20 cellular contexts compared by ENCODE assay signal in the genomic region with DNA sequence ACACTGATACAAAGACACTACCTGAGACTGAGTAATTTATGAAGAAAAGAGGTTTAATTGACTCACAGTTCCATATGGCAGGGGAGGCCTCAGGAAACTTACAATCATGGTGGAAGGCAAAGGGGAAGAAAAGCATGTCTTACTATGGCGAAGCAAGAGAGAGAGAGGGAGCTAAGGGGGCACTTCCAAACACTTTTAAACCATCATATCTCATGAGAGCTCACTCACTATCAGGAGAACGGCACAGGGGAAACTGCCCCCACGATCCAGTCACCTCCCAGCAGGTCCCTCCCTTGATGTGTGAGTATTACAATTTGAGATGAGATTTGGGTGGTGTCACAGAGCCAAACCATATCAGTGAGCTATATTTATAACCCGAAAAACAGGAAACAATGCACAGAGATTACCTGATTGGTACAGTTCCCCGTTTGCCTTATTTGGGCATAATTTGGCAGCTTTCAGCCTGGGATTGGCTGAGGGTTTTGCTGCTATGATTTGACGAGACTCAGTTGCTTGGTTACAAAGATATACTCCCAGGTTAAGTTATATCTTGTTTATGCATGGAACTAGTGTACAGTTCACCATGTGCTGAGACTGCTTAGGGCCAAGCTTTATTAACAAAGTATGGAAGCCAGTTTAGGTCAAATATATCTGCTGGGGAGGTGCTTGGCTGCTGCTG.
"Had no signal": no experiment of that assay in that cellular context is flagged by ENCODE, and none has a peak within 500 bp of the region (broad histone marks: within the 10 kb centered on the region; RNA-seq: fewer than 3 reads in every experiment).

No MANE protein-coding gene starts in this region.

- H3K4me1 Mint-ChIP-seq: activated CD4-positive, alpha-beta memory T cell treated with anti-CD3 and anti-CD28 coated beads, Interleukin-2, amount 10 ng/mL, durations not matched to agents 7 days and 5 days; activated naive CD8-positive, alpha-beta T cell treated with anti-CD3 and anti-CD28 coated beads, Interleukin-2, amount 10 ng/mL, durations not matched to agents 7 days and 5 days; endodermal cell; natural killer cell; stimulated activated memory B cell treated with anti-CD40 and anti-IgM and Interleukin-4, amounts not matched to agents 10 μg/mL and 1 μg/mL and 100 μg/mL, for 72 hours; T-helper 17 cell had no signal

- H3K36me3 Mint-ChIP-seq: activated naive CD8-positive, alpha-beta T cell treated with anti-CD3 and anti-CD28 coated beads, Interleukin-2, amount 10 ng/mL, durations not matched to agents 7 days and 5 days; stimulated activated memory B cell treated with anti-CD40 and anti-IgM and Interleukin-4, amounts not matched to agents 10 μg/mL and 1 μg/mL and 100 μg/mL, for 72 hours had no signal

- H3K4me3 Mint-ChIP-seq: activated CD4-positive, alpha-beta memory T cell treated with anti-CD3 and anti-CD28 coated beads, Interleukin-2, amount 10 ng/mL, durations not matched to agents 7 days and 5 days; activated naive CD8-positive, alpha-beta T cell treated with anti-CD3 and anti-CD28 coated beads, Interleukin-2, amount 10 ng/mL, durations not matched to agents 7 days and 5 days; endodermal cell; natural killer cell; stimulated activated memory B cell treated with anti-CD40 and anti-IgM and Interleukin-4, amounts not matched to agents 10 μg/mL and 1 μg/mL and 100 μg/mL, for 72 hours; T-helper 17 cell had no signal

- ATAC-seq: foreskin keratinocyte; left lung; mucosa of descending colon; natural killer cell; stimulated activated memory B cell treated with anti-CD40 and anti-IgM and Interleukin-4, amounts not matched to agents 10 μg/mL and 1 μg/mL and 100 μg/mL, for 72 hours; T-helper 17 cell had no signal

- H3K27ac ChIP-seq: breast epithelium, foreskin keratinocyte, left lung, spleen, transverse colon had no signal

- DNase-seq: activated CD4-positive, alpha-beta memory T cell treated with anti-CD3 and anti-CD28 coated beads, Interleukin-2, amount 10 ng/mL, durations not matched to agents 7 days and 5 days; activated CD4-positive, alpha-beta T cell treated with anti-CD3 and anti-CD28 coated beads for 1 hour; activated CD8-positive, alpha-beta memory T cell treated with anti-CD3 and anti-CD28 coated beads, Interleukin-2, amount 50 U/mL, for 48 hours; activated naive CD8-positive, alpha-beta T cell treated with anti-CD3 and anti-CD28 coated beads, Interleukin-2, amount 10 ng/mL, durations not matched to agents 7 days and 5 days; anterior cingulate cortex; endodermal cell; foreskin keratinocyte; head of caudate nucleus; left lung; mucosa of descending colon; natural killer cell; nucleus accumbens; right cardiac atrium; spleen; stimulated activated CD4-positive, alpha-beta T cell treated with anti-CD3 and anti-CD28 coated beads, Interleukin-1b, Interleukin-23, amount 100 ng/mL, for 48 hours; T-helper 17 cell; transverse colon had no signal

- H3K27ac Mint-ChIP-seq: activated CD4-positive, alpha-beta memory T cell treated with anti-CD3 and anti-CD28 coated beads, Interleukin-2, amount 10 ng/mL, durations not matched to agents 7 days and 5 days; activated naive CD8-positive, alpha-beta T cell treated with anti-CD3 and anti-CD28 coated beads, Interleukin-2, amount 10 ng/mL, durations not matched to agents 7 days and 5 days; endodermal cell; natural killer cell; progenitor cell of endocrine pancreas; stimulated activated memory B cell treated with anti-CD40 and anti-IgM and Interleukin-4, amounts not matched to agents 10 μg/mL and 1 μg/mL and 100 μg/mL, for 72 hours; T-helper 17 cell had no signal

- H3K27me3 Mint-ChIP-seq: activated CD4-positive, alpha-beta memory T cell treated with anti-CD3 and anti-CD28 coated beads, Interleukin-2, amount 10 ng/mL, durations not matched to agents 7 days and 5 days; stimulated activated memory B cell treated with anti-CD40 and anti-IgM and Interleukin-4, amounts not matched to agents 10 μg/mL and 1 μg/mL and 100 μg/mL, for 72 hours; T-helper 17 cell had no signal
